ENCODE assay signal across 26 cellular contexts in genomic region chr4:183124228-183124627, GRCh38. TPM values are rescaled to one million over a fixed set of nuclear protein-coding genes. Genes with fewer than 3 reads are reported as not detected.
DNase-seq lines count a peak whose midpoint lies in the region; ATAC-seq, FAIRE-seq and TF ChIP-seq lines count a peak whose summit lies in the region.
"Had no signal": no experiment of that assay in that cellular context is flagged by ENCODE, and none has a peak within 500 bp of the region (broad histone marks: within the 10 kb centered on the region; RNA-seq: fewer than 3 reads in every experiment).

No MANE protein-coding gene starts in this region.

- H3K27ac Mint-ChIP-seq in osteocyte (ENCODE audit: unreplicated experiment) = peak overlapping the region; percentile 28
- H3K27ac Mint-ChIP-seq: CD4-positive, alpha-beta memory T cell had no signal

- peaks cover 27% of the 10 kb centered on the region for H3F3A ChIP-seq in GM23248 (ENCODE audit: insufficient read depth)

- H3K9me2 ChIP-seq in GM23248 (ENCODE audit: insufficient read depth) = no peaks in the 10 kb centered on the region

- H3K36me3 Mint-ChIP-seq in osteocyte (ENCODE audit: unreplicated experiment) = no peaks in the 10 kb centered on the region
- H3K36me3 Mint-ChIP-seq: CD4-positive, alpha-beta memory T cell had no signal

- H3K27me3 ChIP-seq in GM23248 (replicated peaks; ENCODE audit: insufficient read depth) = no peaks in the 10 kb centered on the region
- H3K27me3 ChIP-seq in HUES6 (ENCODE audit: control insufficient read depth, insufficient read depth, low read length) = no peaks in the 10 kb centered on the region
- no peaks in the 10 kb centered on the region for H3K27me3 ChIP-seq in osteoblast (ENCODE audit: insufficient read depth, low read length)

- H3K79me2 ChIP-seq in GM23248 (ENCODE audit: insufficient read depth) (peaks cover 100% of the 10 kb centered on the region), osteoblast (ENCODE audit: insufficient read depth, low read length) (peaks cover 89% of the 10 kb centered on the region)

- no peaks in the 10 kb centered on the region for H3K9me3 Mint-ChIP-seq in osteocyte (ENCODE audit: unreplicated experiment)
- H3K9me3 Mint-ChIP-seq: CD4-positive, alpha-beta memory T cell had no signal

- H3K27ac ChIP-seq in GM23248 = no peak overlapping the region
- 0 out of 2 replicates have a peak overlapping the region, but pooled peaks have one; percentile 20 for H3K27ac ChIP-seq in HUES6 (ENCODE audit: low read depth, low read length)
- H3K27ac ChIP-seq in osteoblast (ENCODE audit: low read depth, low read length) = no peak overlapping the region
- H3K27ac ChIP-seq: A549 had no signal

- no peak overlapping the region for H3K4me3 Mint-ChIP-seq in osteocyte (ENCODE audit: unreplicated experiment)
- H3K4me3 Mint-ChIP-seq: CD4-positive, alpha-beta memory T cell had no signal

- no peak overlapping the region; the same call in 1 of the 2 replicates for H3K9ac ChIP-seq in GM23248
- no peak overlapping the region for H3K9ac ChIP-seq in HUES6 (ENCODE audit: low read length)

- 25 to 28% methylated on average over 3 of the region's 3 CpGs for WGBS in GM23248 (ENCODE audit: low coverage in 1 of 2, low lambda C conversion rate in 2 of 2, missing lambda C conversion rate in 2 of 2), 2 experiments

- H3K36me3 ChIP-seq in GM23248 (ENCODE audit: low read depth) = no peaks in the 10 kb centered on the region
- H3K36me3 ChIP-seq in HUES6 (ENCODE audit: control insufficient read depth, insufficient read depth, low read length) = no peaks in the 10 kb centered on the region
- H3K36me3 ChIP-seq in osteoblast (ENCODE audit: insufficient read depth, low read length) = no peaks in the 10 kb centered on the region

- peak; percentile 81 for FAIRE-seq in endometrium (lab: Jason Lieb, UNC)
- FAIRE-seq: A549, GM12891, H54, HTR-8/SVneo had no signal

- H4K20me1 ChIP-seq in GM23248 (ENCODE audit: insufficient read depth) (peaks cover 11% of the 10 kb centered on the region), osteoblast (ENCODE audit: insufficient read depth, low read length) (peaks cover 23% of the 10 kb centered on the region)

- no peak overlapping the region for H2AFZ ChIP-seq in GM23248
- H2AFZ ChIP-seq in osteoblast (ENCODE audit: low read length) = no peak overlapping the region

- ATAC-seq in HG03135 (IDR thresholded peaks at IDR 0.05; ENCODE audit: unreplicated experiment) = no peak
- ATAC-seq: A549, Panc1 had no signal

- peaks cover 29% of the 10 kb centered on the region for H3K4me1 Mint-ChIP-seq in osteocyte (ENCODE audit: unreplicated experiment)
- H3K4me1 Mint-ChIP-seq: CD4-positive, alpha-beta memory T cell had no signal

- H3K4me1 ChIP-seq in GM23248 (ENCODE audit: insufficient read depth) = peaks cover 29% of the 10 kb centered on the region
- peaks cover 19% of the 10 kb centered on the region for H3K4me1 ChIP-seq in HUES6 (ENCODE audit: control insufficient read depth, insufficient read depth, low read length)
- H3K4me1 ChIP-seq in osteoblast (ENCODE audit: insufficient read depth, low read length) = peaks cover 9% of the 10 kb centered on the region

- TF ChIP-seq CTCF in osteocyte (IDR thresholded peaks at IDR 0.05) (no peak), osteoblast (IDR thresholded peaks at IDR 0.05; ENCODE audit: extremely low read depth, low read depth, low read length) (no peak)

- DNase-seq in GM23248 = peak; percentile 38
- DNase-seq in osteocyte (ENCODE audit: extremely low spot score, unreplicated experiment) = no peak
- no peak for DNase-seq in osteoblast (ENCODE audit: insufficient read length, low spot score, missing footprints)
- DNase-seq in NCI-H2196 treated with DMSO at 0.1 percent for 48 hours (lab: John Stamatoyannopoulos, UW; ENCODE audit: unreplicated experiment) = no peak
- DNase-seq: C1 segment of cervical spinal cord; CD4-positive, alpha-beta memory T cell; COR-L47; GF-D8; KG1; MM.1S; NCI-H1417; NCI-H1694; NCI-H2029 treated with DMSO at 0.1 percent for 48 hours; NCI-H2227 treated with DMSO at 0.1 percent for 48 hours; NCI-H510A; NCI-H69; SHP77 treated with DMSO at 0.1 percent for 48 hours; SW 1271 had no signal

- H3K9me3 ChIP-seq in GM23248 (ENCODE audit: low read depth) (no peaks in the 10 kb centered on the region), HUES6 (ENCODE audit: control insufficient read depth, insufficient read depth, low read depth, low read length) (no peaks in the 10 kb centered on the region), osteoblast (ENCODE audit: low read depth, low read length) (no peaks in the 10 kb centered on the region)
- H3K9me3 ChIP-seq: A549 had no signal

- H3K4me2 ChIP-seq in GM23248 (ENCODE audit: unreplicated experiment) (peak overlapping the region; percentile 7), osteoblast (ENCODE audit: insufficient read depth, low read length) (no peak overlapping the region)
- H3K4me2 ChIP-seq: A549 had no signal

- H3K4me3 ChIP-seq in GM23248 (no peak overlapping the region), HUES6 (ENCODE audit: low read depth, low read length) (no peak overlapping the region), osteoblast (ENCODE audit: insufficient read depth, low read length) (no peak overlapping the region)
- H3K4me3 ChIP-seq: A549 had no signal

- no peaks in the 10 kb centered on the region for H3K27me3 Mint-ChIP-seq in osteocyte (ENCODE audit: unreplicated experiment)

- in situ Hi-C loops in GM23248 (cut with MboI) = no loop called here

RNA-seq across cellular contexts. Expression of gene WWC2, which starts 25.2 kb away (rescaled TPM):
- total RNA-seq in GM23248 (2014; rRNA removed; shearing (Covaris generic)) = 31.0 and 33.2 TPM in 2 replicates
- 44.1 and 48.3 TPM in 2 replicates for polyA plus RNA-seq in GM23248 (2016; fragmentation: Nextera tagmentation; extraction: Ambion mirVana)
- total RNA-seq in osteocyte = 47.2 and 53.5 TPM in 2 replicates
- 33.3 and 35.1 TPM in 2 replicates for total RNA-seq in osteoblast
